Comparison of ENCODE assay signal across 1 cellular context in the genomic region with DNA sequence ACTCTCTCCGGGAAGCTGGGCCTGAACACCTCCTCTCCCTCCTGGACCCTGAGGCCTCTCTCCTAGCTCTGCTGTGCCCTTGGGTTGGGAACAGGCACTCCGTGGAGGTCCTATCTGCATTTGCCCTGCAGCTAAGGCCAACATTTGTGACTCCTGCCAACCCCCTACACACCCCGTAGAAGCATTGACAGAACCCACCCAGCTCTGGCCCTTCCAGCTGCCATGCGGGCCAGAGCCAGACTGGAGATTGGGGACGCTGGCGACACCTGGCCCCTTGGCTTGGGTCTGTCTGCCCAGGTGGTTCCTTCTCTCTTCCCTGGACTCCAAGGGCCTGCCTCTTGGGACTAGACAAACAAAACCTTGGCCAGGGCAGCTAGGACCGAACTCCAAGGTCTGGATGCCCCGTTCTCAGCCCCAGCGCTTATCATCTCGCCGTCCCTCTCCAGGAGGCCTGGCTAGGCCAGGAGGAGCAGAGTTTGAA.
TF ChIP-seq lines count a peak whose summit lies in the region.

No MANE protein-coding gene starts in this region.

TF ChIP-seq in H1, 55 proteins besides CTCF, POLR2A, EP300 and RAD21:
- TF ChIP-seq CBX8 (IDR thresholded peaks at IDR 0.05; ENCODE audit: borderline replicate concordance, low read depth, low read length), result no peak
- no peak for TF ChIP-seq TAF1 (IDR thresholded peaks at IDR 0.05; ENCODE audit: low read depth, low read length)
- TF ChIP-seq RNF2 (IDR thresholded peaks at IDR 0.05; ENCODE audit: borderline replicate concordance, low read depth, low read length, missing control alignments, poor library complexity, severe bottlenecking), result no peak
- no peak for TF ChIP-seq SP2 (IDR thresholded peaks at IDR 0.05; ENCODE audit: low read length)
- no peak for TF ChIP-seq SAP30 (IDR thresholded peaks at IDR 0.05; ENCODE audit: insufficient read depth, insufficient replicate concordance, low read length)
- no peak for TF ChIP-seq TEAD4 (IDR thresholded peaks at IDR 0.05; ENCODE audit: low read depth, low read length)
